ENCODE assay signal across 8 cellular contexts in the genomic region with DNA sequence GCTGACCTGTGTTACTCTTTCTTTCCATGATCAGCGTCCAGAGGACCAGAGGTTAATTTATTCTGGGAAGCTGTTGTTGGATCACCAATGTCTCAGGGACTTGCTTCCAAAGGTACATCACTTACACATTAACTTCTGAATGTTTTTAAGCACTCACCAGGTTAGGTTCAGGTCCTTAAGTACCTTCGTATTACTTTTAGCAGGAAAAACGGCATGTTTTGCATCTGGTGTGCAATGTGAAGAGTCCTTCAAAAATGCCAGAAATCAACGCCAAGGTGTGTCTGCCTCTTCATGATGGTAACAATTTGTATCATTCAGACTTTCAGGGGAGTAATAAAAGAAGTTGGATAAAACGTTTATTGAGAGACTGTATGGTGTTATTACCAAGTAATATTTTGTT. TPM values are rescaled to one million over a fixed set of nuclear protein-coding genes. Genes with fewer than 3 reads are reported as not detected.
DNase-seq lines count a peak whose midpoint lies in the region; ATAC-seq and TF ChIP-seq lines count a peak whose summit lies in the region.

No MANE protein-coding gene starts in this region.

- WGBS in heart left ventricle, 4 donors = 25 to 42% (median 28%) methylated on average over 5 of the region's 5 CpGs
- 31 to 39% methylated on average over 5 of the region's 5 CpGs for WGBS in upper lobe of left lung, 2 donors

- peak overlapping the region; percentile 100 for H3K9ac ChIP-seq in adipocyte (ENCODE audit: low read length)

- H3K4me1 ChIP-seq in heart left ventricle (peaks cover 0 to 71% (median 48%) of the 10 kb centered on the region in 12 donors), adipocyte (ENCODE audit: control insufficient read depth, insufficient read depth, low read length) (peaks cover 29% of the 10 kb centered on the region), lower lobe of right lung (peaks cover 80% of the 10 kb centered on the region), upper lobe of left lung (peaks cover 43 to 78% (median 66%) of the 10 kb centered on the region in 4 donors)

- intact Hi-C loops in heart left ventricle (cut with DNase I) = loop anchor here in 2 of 10 donors (10.0 kb wide), 1 partner anchor 70 kb away; a partner anchor contains a TSS
- intact Hi-C loops in left cardiac atrium (cut with DNase I) = no loop called here
- intact Hi-C loops in lower lobe of right lung (cut with DNase I) = no loop called here

- TF ChIP-seq POLR2A in heart left ventricle (IDR thresholded peaks at IDR 0.05) (no peak), upper lobe of left lung (IDR thresholded peaks at IDR 0.05) (no peak)

- ATAC-seq in heart left ventricle (no peak), left cardiac atrium (no peak), lower lobe of right lung (no peak), upper lobe of left lung (ENCODE audit: low FRiP score in 2 of 2) (no peak), HG02798 (IDR thresholded peaks at IDR 0.05; ENCODE audit: poor library complexity, unreplicated experiment) (no peak), HG03342 (IDR thresholded peaks at IDR 0.05; ENCODE audit: unreplicated experiment) (no peak), GM21529 (IDR thresholded peaks at IDR 0.05; ENCODE audit: unreplicated experiment) (no peak)

- DNase-seq in heart left ventricle (no peak), left cardiac atrium (no peak), adipocyte (ENCODE audit: low read depth) (no peak), lower lobe of right lung (no peak), upper lobe of left lung (no peak)

- H3K27me3 ChIP-seq in heart left ventricle = no peaks in the 10 kb centered on the region
- H3K27me3 ChIP-seq in adipocyte (replicated peaks; ENCODE audit: control insufficient read depth, insufficient read depth, low read length) = no peaks in the 10 kb centered on the region
- H3K27me3 ChIP-seq in lower lobe of right lung (ENCODE audit: low read depth) = no peaks in the 10 kb centered on the region
- H3K27me3 ChIP-seq in upper lobe of left lung = no peaks in the 10 kb centered on the region

- no peak for TF ChIP-seq EP300 in upper lobe of left lung (IDR thresholded peaks at IDR 0.05)

- H3K27ac ChIP-seq in heart left ventricle (peak overlapping the region in 4 of 12 donors; percentile 7 to 100 (median 99)), lower lobe of right lung (peak overlapping the region; percentile 100), upper lobe of left lung (peak overlapping the region; percentile 18 to 100 (median 57))

- TF ChIP-seq CTCF in heart left ventricle (IDR thresholded peaks at IDR 0.05) (no peak), lower lobe of right lung (IDR thresholded peaks at IDR 0.05) (no peak), upper lobe of left lung (IDR thresholded peaks at IDR 0.05) (no peak)

- H3K36me3 ChIP-seq in heart left ventricle (peaks cover 0 to 65% (median 52%) of the 10 kb centered on the region in 9 donors), adipocyte (ENCODE audit: control insufficient read depth, insufficient read depth, low read length, severe bottlenecking) (peaks cover 53% of the 10 kb centered on the region), lower lobe of right lung (peaks cover 68% of the 10 kb centered on the region), upper lobe of left lung (peaks cover 48 to 64% (median 49%) of the 10 kb centered on the region in 4 donors)

- H3K4me3 ChIP-seq in heart left ventricle (peak overlapping the region in 10 of 12 donors; percentile 64 to 100 (median 92)), adipocyte (ENCODE audit: low read length) (peak overlapping the region; percentile 94), lower lobe of right lung (peak overlapping the region; percentile 99), upper lobe of left lung (peak overlapping the region; percentile 11 to 98 (median 74))

- H3K9me3 ChIP-seq in heart left ventricle (no peaks in the 10 kb centered on the region), adipocyte (ENCODE audit: control insufficient read depth, low read length) (no peaks in the 10 kb centered on the region), lower lobe of right lung (no peaks in the 10 kb centered on the region), upper lobe of left lung (no peaks in the 10 kb centered on the region)

RNA-seq across cellular contexts. Expression of a gene that starts 3.3 kb away (rescaled TPM):
- total RNA-seq in heart left ventricle = 100 to 1,000 TPM in 8 of 9 donors, 10 to 100 TPM in 1; 86.9 to 197 (median 117) TPM
- 100 to 1,000 TPM in 1 of 2 donors, 10 to 100 TPM in 1; 41.4 to 226 TPM for polyA plus RNA-seq in heart left ventricle
- total RNA-seq in left cardiac atrium = 100 to 1,000 TPM; 105 to 113 TPM
- 174 TPM for total RNA-seq in lower lobe of right lung
- 100 to 1,000 TPM in 5 of 6 donors, 10 to 100 TPM in 1; 81.0 to 283 (median 196) TPM for total RNA-seq in upper lobe of left lung

RNA-seq across cellular contexts. Expression of a gene that starts 26.5 kb away (rescaled TPM):
- total RNA-seq in heart left ventricle (1 to 10 TPM in 2 of 9 donors, under 1 TPM in 5, not detected in 2; 0.23 to 3.1 (median 0.30) TPM), left cardiac atrium (under 1 TPM; 0.16 to 0.65 TPM), lower lobe of right lung (1.1 TPM), upper lobe of left lung (1 to 10 TPM in 1 of 6 donors, under 1 TPM in 4, not detected in 1; 0.29 to 1.5 (median 0.91) TPM)
- polyA plus RNA-seq in heart left ventricle = under 1 TPM in 1 of 2 donors, not detected in 1; 0.32 TPM

RNA-seq across cellular contexts. Expression of a gene that starts 54.2 kb away (rescaled TPM):
- total RNA-seq in heart left ventricle (10 to 100 TPM in 4 of 9 donors, 1 to 10 TPM in 5; 5.8 to 98.6 (median 9.9) TPM), left cardiac atrium (10 to 100 TPM; 14.2 to 31.5 TPM), lower lobe of right lung (47.5 TPM), upper lobe of left lung (100 to 1,000 TPM in 2 of 6 donors, 10 to 100 TPM in 4; 29.2 to 361 (median 52.7) TPM)
- polyA plus RNA-seq in heart left ventricle = 10 to 100 TPM in 1 of 2 donors, 1 to 10 TPM in 1; 6.8 to 11.8 TPM
